Comparison of ENCODE assay signal across 1 cellular context in the genomic region with DNA sequence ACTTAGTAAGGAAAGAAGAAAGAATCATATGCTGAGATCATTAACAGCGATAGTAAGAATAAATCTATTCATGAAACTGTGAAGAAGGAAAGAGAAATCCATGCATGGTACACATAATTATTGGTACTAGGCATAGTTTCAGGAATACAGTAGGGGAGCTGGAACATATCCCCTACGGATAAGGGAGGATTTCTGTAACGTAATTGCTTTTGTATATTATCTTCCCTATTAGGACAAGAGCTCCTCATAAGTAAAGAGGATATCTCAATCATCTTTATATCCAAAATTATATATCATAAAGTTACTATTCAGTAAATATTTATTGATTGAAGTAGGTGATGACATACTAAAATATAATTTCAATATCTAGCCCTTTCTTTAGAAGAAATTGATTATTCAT.
TF ChIP-seq lines count a peak whose summit lies in the region.

No MANE protein-coding gene starts in this region.

TF ChIP-seq in IMR-90, 13 proteins besides CTCF, POLR2A, EP300 and RAD21:
- TF ChIP-seq CHD1 (IDR thresholded peaks at IDR 0.05; ENCODE audit: low read depth, low read length) (no peak), NFE2L2 (IDR thresholded peaks at IDR 0.05; ENCODE audit: low read depth, low read length) (no peak), FOS (IDR thresholded peaks at IDR 0.05; ENCODE audit: low read depth, low read length) (no peak), BHLHE40 (IDR thresholded peaks at IDR 0.05; ENCODE audit: low read depth, low read length) (no peak), MAZ (IDR thresholded peaks at IDR 0.05; ENCODE audit: borderline replicate concordance, low read depth, low read length) (no peak), SMC3 (IDR thresholded peaks at IDR 0.05; ENCODE audit: low read depth, low read length) (no peak), RFX5 (IDR thresholded peaks at IDR 0.05; ENCODE audit: low read depth, low read length) (no peak), RCOR1 (IDR thresholded peaks at IDR 0.05; ENCODE audit: insufficient replicate concordance, low read length) (no peak), CEBPB (IDR thresholded peaks at IDR 0.05; ENCODE audit: low read depth, low read length) (no peak), USF2 (IDR thresholded peaks at IDR 0.05; ENCODE audit: low read depth, low read length) (no peak), MXI1 (IDR thresholded peaks at IDR 0.05; ENCODE audit: borderline replicate concordance, low read depth, low read length) (no peak), MAFK (IDR thresholded peaks at IDR 0.05; ENCODE audit: low read depth, low read length) (no peak)
- TF ChIP-seq, protein P1, sequence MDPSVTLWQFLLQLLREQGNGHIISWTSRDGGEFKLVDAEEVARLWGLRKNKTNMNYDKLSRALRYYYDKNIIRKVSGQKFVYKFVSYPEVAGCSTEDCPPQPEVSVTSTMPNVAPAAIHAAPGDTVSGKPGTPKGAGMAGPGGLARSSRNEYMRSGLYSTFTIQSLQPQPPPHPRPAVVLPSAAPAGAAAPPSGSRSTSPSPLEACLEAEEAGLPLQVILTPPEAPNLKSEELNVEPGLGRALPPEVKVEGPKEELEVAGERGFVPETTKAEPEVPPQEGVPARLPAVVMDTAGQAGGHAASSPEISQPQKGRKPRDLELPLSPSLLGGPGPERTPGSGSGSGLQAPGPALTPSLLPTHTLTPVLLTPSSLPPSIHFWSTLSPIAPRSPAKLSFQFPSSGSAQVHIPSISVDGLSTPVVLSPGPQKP (IDR thresholded peaks at IDR 0.05; ENCODE audit: borderline replicate concordance, low read depth, low read length) = no peak
